ENCODE assay signal across 1 cellular context in genomic region chr11:118488480-118489109, GRCh38.
TF ChIP-seq lines count a peak whose summit lies in the region.

No MANE protein-coding gene starts in this region.

TF ChIP-seq in H1, 55 proteins besides CTCF, POLR2A, EP300 and RAD21 (continued from another document):
- no peak for TF ChIP-seq ZNF274 (IDR thresholded peaks at IDR 0.05; ENCODE audit: borderline replicate concordance, extremely low read depth, low read length)
- TF ChIP-seq TCF12 (IDR thresholded peaks at IDR 0.05; ENCODE audit: low read depth, low read length): no peak
- TF ChIP-seq KDM4A (IDR thresholded peaks at IDR 0.05; ENCODE audit: low read depth, low read length, severe bottlenecking): no peak
- TF ChIP-seq FOSL1 (IDR thresholded peaks at IDR 0.05; ENCODE audit: insufficient read depth, low read depth, low read length): no peak
- no peak for TF ChIP-seq RNF2 (IDR thresholded peaks at IDR 0.05; ENCODE audit: borderline replicate concordance, low read depth, low read length, missing control alignments, poor library complexity, severe bottlenecking)
- no peak for TF ChIP-seq NRF1 (IDR thresholded peaks at IDR 0.05; ENCODE audit: low read depth, low read length)
- no peak for TF ChIP-seq SAP30 (IDR thresholded peaks at IDR 0.05; ENCODE audit: insufficient read depth, insufficient replicate concordance, low read length)
- TF ChIP-seq RBBP5 (IDR thresholded peaks at IDR 0.05; ENCODE audit: borderline replicate concordance, low read depth, low read length): no peak
- no peak for TF ChIP-seq ATF2 (IDR thresholded peaks at IDR 0.05; ENCODE audit: low read length)
TF ChIP-seq in H1: peak in this region for 0.
